Comparison of ENCODE assay signal across 1 cellular context in genomic region chr1:9438431-9439073, GRCh38.
TF ChIP-seq lines count a peak whose summit lies in the region.

No MANE protein-coding gene starts in this region.

TF ChIP-seq in HepG2, 621 proteins besides CTCF, POLR2A, EP300 and RAD21 (continued from another document and continues in another):
- TF ChIP-seq ZNF660 (CRISPR knock-in tag; IDR thresholded peaks at IDR 0.05; ENCODE audit: borderline replicate concordance, low read depth) (no peak), ZNF414 (CRISPR knock-in tag; IDR thresholded peaks at IDR 0.05) (peak; percentile 54; the same call in 1 of the 2 replicates), CC2D1A (CRISPR knock-in tag; IDR thresholded peaks at IDR 0.05) (no peak), FOXO4 (CRISPR knock-in tag; conservative IDR thresholded peaks at IDR 0.05) (no peak), TFE3 (CRISPR knock-in tag; IDR thresholded peaks at IDR 0.05) (peak; percentile 90), ZNF644 (CRISPR knock-in tag; IDR thresholded peaks at IDR 0.05; ENCODE audit: low read depth) (no peak; the same call in 1 of the 2 replicates), PRMT3 (CRISPR knock-in tag; IDR thresholded peaks at IDR 0.05; ENCODE audit: borderline replicate concordance, low read depth) (no peak), ZNF17 (CRISPR knock-in tag; IDR thresholded peaks at IDR 0.05) (peak; percentile 42; the same call in 1 of the 2 replicates), ZNF780A (CRISPR knock-in tag; IDR thresholded peaks at IDR 0.05) (0 out of 2 replicates have a peak, but pooled peaks have one; percentile 58), ZFP36L2 (CRISPR knock-in tag; IDR thresholded peaks at IDR 0.05) (no peak), NFIC (IDR thresholded peaks at IDR 0.05; ENCODE audit: low read length) (0 out of 2 replicates have a peak, but pooled peaks have one; percentile 43), MAX (IDR thresholded peaks at IDR 0.05) (peak; percentile 89), RORA (CRISPR knock-in tag; IDR thresholded peaks at IDR 0.05) (no peak), ZNF501 (CRISPR knock-in tag; IDR thresholded peaks at IDR 0.05) (peak; percentile 85), EEA1 (CRISPR knock-in tag; IDR thresholded peaks at IDR 0.05; ENCODE audit: borderline replicate concordance) (no peak), ZNF788 (CRISPR knock-in tag; IDR thresholded peaks at IDR 0.05; ENCODE audit: borderline replicate concordance) (peak; percentile 65; the same call in 1 of the 2 replicates), XRCC5 (optimal IDR thresholded peaks at IDR 0.05; ENCODE audit: low read length) (peak; percentile 31), ZNF343 (CRISPR knock-in tag; IDR thresholded peaks at IDR 0.05) (no peak), SIX1 (CRISPR knock-in tag; IDR thresholded peaks at IDR 0.05; ENCODE audit: borderline replicate concordance) (0 out of 2 replicates have a peak, but pooled peaks have one; percentile 3), AHR (CRISPR knock-in tag; IDR thresholded peaks at IDR 0.05) (no peak), ZMYM2 (CRISPR knock-in tag; IDR thresholded peaks at IDR 0.05) (no peak), ZHX2 (IDR thresholded peaks at IDR 0.05; ENCODE audit: low read depth) (peak; percentile 57; the same call in 1 of the 2 replicates), ZHX2 (CRISPR knock-in tag; IDR thresholded peaks at IDR 0.05; ENCODE audit: borderline replicate concordance) (no peak), KLF9 (CRISPR knock-in tag; IDR thresholded peaks at IDR 0.05; ENCODE audit: low read depth) (no peak), ZNF598 (CRISPR knock-in tag; IDR thresholded peaks at IDR 0.05; ENCODE audit: borderline replicate concordance) (no peak), ZNF550 (CRISPR knock-in tag; IDR thresholded peaks at IDR 0.05; ENCODE audit: borderline replicate concordance) (no peak), ZBTB49 (CRISPR knock-in tag; IDR thresholded peaks at IDR 0.05; ENCODE audit: borderline replicate concordance) (no peak), ZNF770 (CRISPR knock-in tag; IDR thresholded peaks at IDR 0.05) (peak; percentile 45; the same call in 1 of the 2 replicates), ZNF652 (CRISPR knock-in tag; IDR thresholded peaks at IDR 0.05; ENCODE audit: borderline replicate concordance, low read depth) (no peak), DPF2 (CRISPR knock-in tag; IDR thresholded peaks at IDR 0.05; ENCODE audit: borderline replicate concordance, low read depth) (0 out of 2 replicates have a peak, but pooled peaks have one; percentile 48), POLR2AphosphoS2 (IDR thresholded peaks at IDR 0.05; ENCODE audit: low read depth, low read length) (no peak), HOXA5 (CRISPR knock-in tag; IDR thresholded peaks at IDR 0.05) (no peak), AHDC1 (CRISPR knock-in tag; IDR thresholded peaks at IDR 0.05; ENCODE audit: borderline replicate concordance) (peak; percentile 76; the same call in 1 of the 2 replicates), FOXM1 (CRISPR knock-in tag; IDR thresholded peaks at IDR 0.05) (no peak), POLR2AphosphoS5 (IDR thresholded peaks at IDR 0.05; ENCODE audit: low read depth, low read length) (peak; percentile 36; the same call in 1 of the 2 replicates), FOXA3 (CRISPR knock-in tag; IDR thresholded peaks at IDR 0.05) (peak; percentile 81), PBX3 (CRISPR knock-in tag; IDR thresholded peaks at IDR 0.05; ENCODE audit: borderline replicate concordance) (no peak), ATF7 (IDR thresholded peaks at IDR 0.05) (peak; percentile 82), ATF7 (CRISPR knock-in tag; IDR thresholded peaks at IDR 0.05) (peak; percentile 87), ELF4 (CRISPR knock-in tag; IDR thresholded peaks at IDR 0.05; ENCODE audit: borderline replicate concordance) (no peak)
